39 cellular contexts compared by ENCODE assay signal in the genomic region with DNA sequence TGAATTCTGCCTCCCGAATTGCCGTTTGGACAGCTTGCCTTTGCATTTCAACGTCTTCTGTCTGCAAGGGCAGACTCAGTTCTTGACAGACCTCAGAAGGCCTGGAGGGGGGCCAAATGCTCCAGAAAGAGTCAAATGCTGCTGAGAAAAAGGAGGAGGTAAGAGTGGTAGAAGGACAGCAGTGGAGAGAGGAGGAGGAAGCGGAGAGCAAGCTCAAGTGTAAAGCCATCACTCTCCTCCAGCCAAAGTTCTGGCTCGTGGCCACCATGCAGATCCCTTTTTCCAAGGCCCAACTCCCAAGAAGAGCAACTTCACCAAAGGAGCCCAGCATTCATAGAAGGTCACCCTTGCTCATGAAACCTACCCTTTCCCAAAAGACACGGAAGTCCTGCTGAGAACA. TPM values are rescaled to one million over a fixed set of nuclear protein-coding genes. Genes with fewer than 3 reads are reported as not detected.
"Had no signal": no experiment of that assay in that cellular context is flagged by ENCODE, and none has a peak within 500 bp of the region (broad histone marks: within the 10 kb centered on the region; RNA-seq: fewer than 3 reads in every experiment).

No MANE protein-coding gene starts in this region.

- H3K4me3 ChIP-seq: adrenal gland, ascending aorta, body of pancreas, breast epithelium, cardiac muscle cell had no signal

- H3K27ac ChIP-seq: adrenal gland, ascending aorta, body of pancreas, brain microvascular endothelial cell, breast epithelium, cardiac muscle cell had no signal

- ATAC-seq: activated naive CD4-positive, alpha-beta T cell treated with anti-CD3 and anti-CD28 coated beads, Interleukin-2, amount 50 U/mL, for 72 hours; activated naive CD8-positive, alpha-beta T cell treated with anti-CD3 and anti-CD28 coated beads, Interleukin-2, amount 50 U/mL, for 24 hours; activated T-cell treated with anti-CD3 and anti-CD28 coated beads, Interleukin-2, amount 50 U/mL, for 4 hours; activated T-cell treated with anti-CD3 and anti-CD28 coated beads, Interleukin-2, amount 50 U/mL, for 72 hours; activated T-helper 17 cell treated with anti-CD3 and anti-CD28 coated beads, Interleukin-2, amount 50 U/mL, for 72 hours; body of pancreas had no signal

- H3K36me3 ChIP-seq: adrenal gland, ascending aorta, brain microvascular endothelial cell, breast epithelium, cardiac muscle cell had no signal

- H3K4me1 ChIP-seq: adrenal gland, ascending aorta, body of pancreas, breast epithelium had no signal

- DNase-seq: activated effector memory CD4-positive, alpha-beta T cell treated with anti-CD3 and anti-CD28 coated beads, Interleukin-2, amount 50 U/mL, for 16 hours; activated effector memory CD4-positive, alpha-beta T cell treated with Interleukin-2 at 50 U/mL for 16 hours; activated gamma-delta T cell; activated gamma-delta T cell treated with Interleukin-2 at 50 U/mL for 16 hours; activated naive CD4-positive, alpha-beta T cell; activated naive CD4-positive, alpha-beta T cell treated with anti-CD3 and anti-CD28 coated beads for 36 hours; activated naive CD4-positive, alpha-beta T cell treated with anti-CD3 and anti-CD28 coated beads, Interleukin-2, amount 10 ng/mL, durations not matched to agents 7 days and 5 days; activated naive CD4-positive, alpha-beta T cell treated with anti-CD3 and anti-CD28 coated beads, Interleukin-2, amount 50 U/mL, for 16 hours; activated naive CD4-positive, alpha-beta T cell treated with Interleukin-2 at 50 U/mL for 16 hours; activated naive CD8-positive, alpha-beta T cell treated with anti-CD3 and anti-CD28 coated beads for 36 hours; activated naive CD8-positive, alpha-beta T cell treated with anti-CD3 and anti-CD28 coated beads, Interleukin-2, amount 10 ng/mL, durations not matched to agents 7 days and 5 days; activated naive CD8-positive, alpha-beta T cell treated with anti-CD3 and anti-CD28 coated beads, Interleukin-2, amount 50 U/mL, for 24 hours; activated T-cell treated with anti-CD3 and anti-CD28 coated beads for 4 hours; activated T-cell treated with anti-CD3 and anti-CD28 coated beads, Interleukin-2, amount 50 U/mL, for 1 hour; activated T-cell treated with anti-CD3 and anti-CD28 coated beads, Interleukin-2, amount 50 U/mL, for 24 hours; activated T-cell treated with anti-CD3 and anti-CD28 coated beads, Interleukin-2, amount 50 U/mL, for 4 hours; activated T-cell treated with anti-CD3 and anti-CD28 coated beads, Interleukin-2, amount 50 U/mL, for 48 hours; activated T-cell treated with anti-CD3 and anti-CD28 coated beads, Interleukin-2, amount 50 U/mL, for 72 hours; adrenal gland; amniotic stem cell; amygdala; anterior cingulate cortex; aorta; body of pancreas; brain microvascular endothelial cell; caudate nucleus; central memory CD4-positive, alpha-beta T cell; cerebellar nuclear complex had no signal

- H3K27me3 ChIP-seq: adrenal gland, ascending aorta, body of pancreas, brain microvascular endothelial cell, breast epithelium, cardiac muscle cell had no signal

- H3K9me3 ChIP-seq: adrenal gland, ascending aorta, body of pancreas, breast epithelium had no signal

RNA-seq across cellular contexts. Expression of gene SMIM23, which starts 36.9 kb away (rescaled TPM):
- total RNA-seq: activated naive CD4-positive, alpha-beta T cell treated with anti-CD3 and anti-CD28 coated beads for 36 hours; activated naive CD4-positive, alpha-beta T cell treated with anti-CD3 and anti-CD28 coated beads, Interleukin-2, amount 50 U/mL, for 72 hours; activated naive CD8-positive, alpha-beta T cell treated with anti-CD3 and anti-CD28 coated beads for 36 hours; activated naive CD8-positive, alpha-beta T cell treated with anti-CD3 and anti-CD28 coated beads, Interleukin-2, amount 10 ng/mL, durations not matched to agents 7 days and 5 days; activated T-cell treated with anti-CD3 and anti-CD28 coated beads, Interleukin-2, amount 50 U/mL, for 4 hours; activated T-cell treated with anti-CD3 and anti-CD28 coated beads, Interleukin-2, amount 50 U/mL, for 72 hours; activated T-helper 1 cell treated with anti-CD3 and anti-CD28 coated beads, Interleukin-12 subunit alpha, Interleukin-12 subunit beta, Interleukin-2, Interleukin-4 antibody, amounts not matched to agents 30 ng/mL and 10 ng/mL and 1 ng/mL, durations not matched to agents 14 hours and 24 hours and 36 hours; activated T-helper 17 cell treated with anti-CD3 and anti-CD28 coated beads, Interleukin-2, amount 50 U/mL, for 72 hours; activated T-helper 2 cell treated with anti-CD3 and anti-CD28 coated beads, Interferon-gamma antibody, Interleukin-2, Interleukin-4, amounts not matched to agents 10 μg/mL and 5 μg/mL and 100 μg/mL, durations not matched to agents 14 hours and 24 hours and 36 hours; adrenal gland; aorta; ascending aorta; astrocyte; body of pancreas; breast epithelium; bronchial epithelial cell; cardiac muscle cell; cardiac septum had no signal
- polyA plus RNA-seq: adipose tissue, adrenal gland, aorta, cardiac muscle cell had no signal
